ENCODE assay signal across 23 cellular contexts in genomic region chr2:85534875-85535274, GRCh38.
DNase-seq lines count a peak whose midpoint lies in the region; ATAC-seq lines count a peak whose summit lies in the region.
"Had no signal": no experiment of that assay in that cellular context is flagged by ENCODE, and none has a peak within 500 bp of the region (broad histone marks: within the 10 kb centered on the region; RNA-seq: fewer than 3 reads in every experiment).

No MANE protein-coding gene starts in this region.

- H3K4me1 Mint-ChIP-seq in memory B cell: peaks cover 7% of the 10 kb centered on the region

- no peaks in the 10 kb centered on the region for H3K27me3 Mint-ChIP-seq in memory B cell
- H3K27me3 Mint-ChIP-seq: central memory CD8-positive, alpha-beta T cell had no signal

- H3K27ac Mint-ChIP-seq in memory B cell: peak overlapping the region; percentile 11
- H3K27ac Mint-ChIP-seq: stimulated activated effector memory CD8-positive, alpha-beta T cell treated with anti-CD3 and anti-CD28 coated beads, Interleukin-12 subunit alpha, Interleukin-12 subunit beta, amount 100 ng/mL, for 72 hours had no signal

- DNase-seq in Kasumi-1 (lab: John Stamatoyannopoulos, UW): peak; percentile 27 to 33
- DNase-seq in SKM-1 (lab: John Stamatoyannopoulos, UW; ENCODE audit: unreplicated experiment): peak; percentile 40
- no peak for DNase-seq in memory B cell (ENCODE audit: low spot score in 2 of 2)
- DNase-seq in substantia nigra (lab: John Stamatoyannopoulos, UW): no peak
- DNase-seq in stimulated activated CD4-positive, alpha-beta T cell treated with anti-CD3 and anti-CD28 coated beads, Interleukin-12 subunit alpha, Interleukin-12 subunit beta, amount 100 ng/mL, for 4 hours: no peak
- no peak for DNase-seq in COLO668 (lab: John Stamatoyannopoulos, UW; ENCODE audit: unreplicated experiment)
- DNase-seq in AG08396 (ENCODE audit: low spot score): no peak
- DNase-seq: activated CD4-positive, alpha-beta T cell treated with anti-CD3 and anti-CD28 coated beads, Interleukin-2, amount 50 U/mL, for 1 hour; activated CD8-positive, alpha-beta memory T cell treated with anti-CD3 and anti-CD28 coated beads, Interleukin-2, amount 50 U/mL, for 48 hours; COR-L47; DND-41; effector CD4-positive, alpha-beta T cell; gastrocnemius medialis; hypothalamus; NCI-H2107; NCI-H510A; SW 1271; transverse colon had no signal

- no peaks in the 10 kb centered on the region for H3K36me3 Mint-ChIP-seq in memory B cell

- no peak overlapping the region for H3K4me3 Mint-ChIP-seq in memory B cell
- H3K4me3 Mint-ChIP-seq: central memory CD8-positive, alpha-beta T cell; stimulated activated effector memory CD8-positive, alpha-beta T cell treated with anti-CD3 and anti-CD28 coated beads, Interleukin-12 subunit alpha, Interleukin-12 subunit beta, amount 100 ng/mL, for 72 hours had no signal

- peak overlapping the region; percentile 66 for H3K27ac ChIP-seq in substantia nigra (ENCODE audit: low read depth, low read length, poor library complexity, severe bottlenecking)
- H3K27ac ChIP-seq: parathyroid adenoma had no signal

- ATAC-seq in memory B cell (ENCODE audit: low read depth) (no peak), HG03280 (IDR thresholded peaks at IDR 0.05; ENCODE audit: unreplicated experiment) (no peak)
- ATAC-seq: gastrocnemius medialis; sciatic nerve; stimulated activated effector memory CD8-positive, alpha-beta T cell treated with anti-CD3 and anti-CD28 coated beads, Interleukin-12 subunit alpha, Interleukin-12 subunit beta, amount 100 ng/mL, for 72 hours had no signal

- no peaks in the 10 kb centered on the region for H3K9me3 Mint-ChIP-seq in memory B cell
- H3K9me3 Mint-ChIP-seq: central memory CD8-positive, alpha-beta T cell; stimulated activated effector memory CD8-positive, alpha-beta T cell treated with anti-CD3 and anti-CD28 coated beads, Interleukin-12 subunit alpha, Interleukin-12 subunit beta, amount 100 ng/mL, for 72 hours had no signal

Comparison
In these comparisons a context has a peak if more than half of its experiments do, and no peak if none do; other contexts are left out.
1. DNase-seq: peak in Kasumi-1 (2 of 2) and SKM-1 (single experiment); none in memory B cell (0 of 2), substantia nigra (0 of 49), stimulated activated CD4-positive, alpha-beta T cell treated with anti-CD3 and anti-CD28 coated beads, Interleukin-12 subunit alpha, Interleukin-12 subunit beta, amount 100 ng/mL, for 4 hours (single experiment), COLO668 (single experiment) and AG08396 (single experiment).